Comparison of ENCODE assay signal across 9 cellular contexts in genomic region chr1:228837817-228838716, GRCh38.
DNase-seq lines count a peak whose midpoint lies in the region; ATAC-seq and TF ChIP-seq lines count a peak whose summit lies in the region.
"Had no signal": no experiment of that assay in that cellular context is flagged by ENCODE, and none has a peak within 500 bp of the region (broad histone marks: within the 10 kb centered on the region; RNA-seq: fewer than 3 reads in every experiment).

No MANE protein-coding gene starts in this region.

- no peaks in the 10 kb centered on the region for H3K36me3 Mint-ChIP-seq in T-cell
- H3K36me3 Mint-ChIP-seq: activated naive CD8-positive, alpha-beta T cell treated with anti-CD3 and anti-CD28 coated beads, Interleukin-2, amount 10 ng/mL, durations not matched to agents 7 days and 5 days had no signal

- H3K27me3 Mint-ChIP-seq in T-cell = peaks cover 0 to 5% of the 10 kb centered on the region in 2 donors

- BruUV-seq in PC-3 (replicated peaks; lab: Mats Ljungman, UMichigan) = no TSS peak

- H3K4me2 ChIP-seq in PC-3 (ENCODE audit: low read length) (peak overlapping the region; percentile 63), fibroblast of lung (ENCODE audit: extremely low read depth, insufficient read depth, low read length) (no peak overlapping the region)

- TF ChIP-seq CTCF in PC-3 (conservative IDR thresholded peaks at IDR 0.05; ENCODE audit: low read depth, low read length) (no peak), fibroblast of lung (conservative IDR thresholded peaks at IDR 0.05 in 1 of 2, IDR thresholded peaks at IDR 0.05 in 1 of 2; ENCODE audit: low read depth in 1 of 2, low read length in 2 of 2) (no peak)

- DNase-seq in PC-3 = peak; percentile 99
- peak; percentile 94 to 97 for DNase-seq in fibroblast of lung (ENCODE audit: low read depth in 2 of 2)
- DNase-seq in pulmonary artery endothelial cell (ENCODE audit: low read depth, low spot score) = peak; percentile 74
- no peak for DNase-seq in C1 segment of cervical spinal cord (lab: John Stamatoyannopoulos, UW)
- no peak for DNase-seq in SK-N-DZ (ENCODE audit: low spot score)
- no peak for DNase-seq in T-cell
- DNase-seq: activated naive CD8-positive, alpha-beta T cell treated with anti-CD3 and anti-CD28 coated beads, Interleukin-2, amount 10 ng/mL, durations not matched to agents 7 days and 5 days had no signal

- peaks cover 27% of the 10 kb centered on the region for H3K4me1 ChIP-seq in ACC112 (ENCODE audit: control insufficient read depth, insufficient read depth, low read length, unreplicated experiment)
- H3K4me1 ChIP-seq in PC-3 (ENCODE audit: insufficient read depth, low read length) = peaks cover 51% of the 10 kb centered on the region
- H3K4me1 ChIP-seq in fibroblast of lung (ENCODE audit: control insufficient read depth, extremely low read depth, insufficient read depth, low read length) = peaks cover 5% of the 10 kb centered on the region

- H3K4me3 Mint-ChIP-seq in T-cell = no peak overlapping the region
- H3K4me3 Mint-ChIP-seq: activated naive CD8-positive, alpha-beta T cell treated with anti-CD3 and anti-CD28 coated beads, Interleukin-2, amount 10 ng/mL, durations not matched to agents 7 days and 5 days had no signal

- H3K36me3 ChIP-seq in ACC112 (ENCODE audit: insufficient read depth, low read length) = no peaks in the 10 kb centered on the region
- H3K36me3 ChIP-seq in PC-3 (ENCODE audit: low read depth, low read length) = no peaks in the 10 kb centered on the region
- H3K36me3 ChIP-seq in fibroblast of lung (ENCODE audit: control insufficient read depth, insufficient read depth, low read length) = no peaks in the 10 kb centered on the region

- H3K27ac Mint-ChIP-seq in T-cell = no peak overlapping the region
- H3K27ac Mint-ChIP-seq: activated naive CD8-positive, alpha-beta T cell treated with anti-CD3 and anti-CD28 coated beads, Interleukin-2, amount 10 ng/mL, durations not matched to agents 7 days and 5 days had no signal

- no peaks in the 10 kb centered on the region for H3K9me2 ChIP-seq in PC-3 (replicated peaks; ENCODE audit: low read length)

- no peaks in the 10 kb centered on the region for H3K79me2 ChIP-seq in ACC112 (ENCODE audit: control insufficient read depth, insufficient read depth, low read length, unreplicated experiment)
- H3K79me2 ChIP-seq in PC-3 (ENCODE audit: low read length) = no peaks in the 10 kb centered on the region
- no peaks in the 10 kb centered on the region for H3K79me2 ChIP-seq in fibroblast of lung (ENCODE audit: control insufficient read depth, insufficient read depth, low read length)

- H3F3A ChIP-seq in PC-3 (ENCODE audit: low read length, unreplicated experiment) = no peaks in the 10 kb centered on the region

- H3K9me3 Mint-ChIP-seq in T-cell = peaks cover 0 to 6% (median 6%) of the 10 kb centered on the region in 3 donors

- intact Hi-C loops in PC-3 (cut with micrococcal nuclease) = no loop called here

- H3K4me1 Mint-ChIP-seq in T-cell = no peaks in the 10 kb centered on the region

- peak overlapping the region; percentile 34 for H3K9ac ChIP-seq in PC-3 (ENCODE audit: low read length)
- no peak overlapping the region for H3K9ac ChIP-seq in fibroblast of lung (ENCODE audit: insufficient read depth, low read length)

- H3K27ac ChIP-seq in ACC112 (ENCODE audit: low read depth, low read length) (peak overlapping the region; percentile 57), PC-3 (ENCODE audit: low read length) (peak overlapping the region; percentile 65), fibroblast of lung (ENCODE audit: insufficient read depth, low read length) (no peak overlapping the region)

- CTCF ChIA-PET in PC-3 (lab: Charles Lee) = interaction anchor here (0.7 kb wide), 1 partner anchor 310 kb away, joined by 3 read pairs; no protein-coding TSS in a partner anchor
- CTCF ChIA-PET in T-cell (lab: Charles Lee) = no interaction called here

- POLR2A ChIA-PET in PC-3 (lab: Charles Lee; ENCODE audit: unreplicated experiment) = interaction anchor here (0.5 to 0.6 kb wide), 3 partner anchors 10 to 108 kb away, joined by 3 to 10 read pairs (median 3); no protein-coding TSS in a partner anchor
- POLR2A ChIA-PET in T-cell (lab: Charles Lee) = no interaction called here

- H3K27me3 ChIP-seq in ACC112 (ENCODE audit: insufficient read depth, low read length) (peaks cover 27% of the 10 kb centered on the region), PC-3 (ENCODE audit: low read length) (peaks cover 18% of the 10 kb centered on the region; the same call in 1 of the 2 replicates), fibroblast of lung (ENCODE audit: control insufficient read depth, insufficient read depth, low read length) (peaks cover 5% of the 10 kb centered on the region)

- no peak overlapping the region for H2AFZ ChIP-seq in ACC112 (ENCODE audit: low read length, unreplicated experiment)
- H2AFZ ChIP-seq in PC-3 (ENCODE audit: low read length) = no peak overlapping the region
- no peak overlapping the region for H2AFZ ChIP-seq in fibroblast of lung (ENCODE audit: low read length)

- H3K4me3 ChIP-seq in ACC112 (ENCODE audit: low read depth, low read length) (no peak overlapping the region), PC-3 (ENCODE audit: low read length) (peak overlapping the region; percentile 10; the same call in 1 of the 2 replicates), fibroblast of lung (replicated peaks in 1 of 4; ENCODE audit: control extremely low read depth in 1 of 4, insufficient read depth in 1 of 4, low read depth in 3 of 4, low read length in 4 of 4) (no peak overlapping the region)

- ATAC-seq in GM21737 (IDR thresholded peaks at IDR 0.05; ENCODE audit: unreplicated experiment) = peak; percentile 52
- ATAC-seq in PC-3 = peak; percentile 82
- ATAC-seq in T-cell (replicated peaks in 1 of 4) = no peak

- H4K20me1 ChIP-seq in PC-3 (ENCODE audit: low read length) (no peaks in the 10 kb centered on the region), fibroblast of lung (ENCODE audit: control insufficient read depth, extremely low read depth, insufficient read depth, low read length) (no peaks in the 10 kb centered on the region)

- H3K9me3 ChIP-seq in PC-3 (ENCODE audit: low read length) (no peaks in the 10 kb centered on the region), fibroblast of lung (ENCODE audit: control insufficient read depth, insufficient read depth, low read depth, low read length) (no peaks in the 10 kb centered on the region)

Comparison
In these comparisons a context has a peak if more than half of its experiments do, and no peak if none do; other contexts are left out.
1. ATAC-seq: peak in GM21737 (single experiment) and PC-3 (single experiment); none in T-cell (0 of 4).
2. DNase-seq: peak in PC-3 (single experiment), fibroblast of lung (2 of 2) and pulmonary artery endothelial cell (single experiment); none in C1 segment of cervical spinal cord (0 of 14), SK-N-DZ (single experiment) and T-cell (0 of 34).